25 cellular contexts compared by ENCODE assay signal in genomic region chr19:44894946-44895345, GRCh38. TPM values are rescaled to one million over a fixed set of nuclear protein-coding genes. Genes with fewer than 3 reads are reported as not detected.
"Had no signal": no experiment of that assay in that cellular context is flagged by ENCODE, and none has a peak within 500 bp of the region (broad histone marks: within the 10 kb centered on the region; RNA-seq: fewer than 3 reads in every experiment).

No MANE protein-coding gene starts in this region.

- H3K4me3 ChIP-seq: esophagus squamous epithelium, heart right ventricle, left lung, tibial artery had no signal

- H3K27ac ChIP-seq: esophagus squamous epithelium, heart right ventricle, left lung, tibial artery, VCaP had no signal

- H3K9me3 Mint-ChIP-seq: dendritic cell treated with granulocyte-macrophage colony-stimulating factor and Interleukin-4, amounts not matched to agents 40 ng/mL and 50 ng/mL, for 4 days; nephron had no signal

- DNase-seq: activated CD4-positive, alpha-beta memory T cell treated with anti-CD3 and anti-CD28 coated beads, Interleukin-2, amount 10 ng/mL, durations not matched to agents 7 days and 5 days; activated effector memory CD4-positive, alpha-beta T cell treated with anti-CD3 and anti-CD28 coated beads, Interleukin-2, amount 50 U/mL, for 16 hours; activated T-cell treated with anti-CD3 and anti-CD28 coated beads, Interleukin-2, amount 50 U/mL, for 48 hours; effector memory CD4-positive, alpha-beta T cell; esophagus squamous epithelium; heart right ventricle; left lung; midbrain; stimulated activated CD4-positive, alpha-beta T cell treated with anti-CD3 and anti-CD28 coated beads, Interleukin-2, amount 100 ng/mL, for 24 hours; stimulated activated naive CD8-positive, alpha-beta T cell treated with anti-CD3 and anti-CD28 coated beads, Interleukin-15, Interleukin-2, amounts not matched to agents 100 U/mL and 50 U/mL, for 24 hours; substantia nigra; T-helper 1 cell; T1000; tibial artery had no signal

- H3K27ac Mint-ChIP-seq: activated CD4-positive, alpha-beta memory T cell treated with anti-CD3 and anti-CD28 coated beads, Interleukin-2, amount 10 ng/mL, durations not matched to agents 7 days and 5 days; dendritic cell treated with granulocyte-macrophage colony-stimulating factor and Interleukin-4, amounts not matched to agents 40 ng/mL and 50 ng/mL, for 4 days; nephron; progenitor cell of endocrine pancreas had no signal

- H3K27me3 Mint-ChIP-seq: activated CD4-positive, alpha-beta memory T cell treated with anti-CD3 and anti-CD28 coated beads, Interleukin-2, amount 10 ng/mL, durations not matched to agents 7 days and 5 days; dendritic cell treated with granulocyte-macrophage colony-stimulating factor and Interleukin-4, amounts not matched to agents 40 ng/mL and 50 ng/mL, for 4 days; progenitor cell of endocrine pancreas had no signal

- ATAC-seq: heart right ventricle; left lung; stimulated activated naive CD8-positive, alpha-beta T cell treated with anti-CD3 and anti-CD28 coated beads, Interleukin-15, Interleukin-2, amounts not matched to agents 100 U/mL and 50 U/mL, for 24 hours had no signal

- H3K27me3 ChIP-seq: esophagus squamous epithelium, heart right ventricle, left lung, tibial artery had no signal

- H3K4me3 Mint-ChIP-seq: activated CD4-positive, alpha-beta memory T cell treated with anti-CD3 and anti-CD28 coated beads, Interleukin-2, amount 10 ng/mL, durations not matched to agents 7 days and 5 days; dendritic cell treated with granulocyte-macrophage colony-stimulating factor and Interleukin-4, amounts not matched to agents 40 ng/mL and 50 ng/mL, for 4 days had no signal

- H3K9me3 ChIP-seq: esophagus squamous epithelium, heart right ventricle, left lung, tibial artery had no signal

RNA-seq across cellular contexts. Expression of gene APOE, which starts 10.7 kb away (rescaled TPM):
- total RNA-seq: activated CD4-positive, alpha-beta memory T cell treated with anti-CD3 and anti-CD28 coated beads, Interleukin-2, amount 10 ng/mL, durations not matched to agents 7 days and 5 days had no signal

RNA-seq across cellular contexts. Expression of gene APOC4, which starts 47.1 kb away (rescaled TPM):
- total RNA-seq: activated CD4-positive, alpha-beta memory T cell treated with anti-CD3 and anti-CD28 coated beads, Interleukin-2, amount 10 ng/mL, durations not matched to agents 7 days and 5 days; cerebellum; esophagus squamous epithelium; heart right ventricle; kidney epithelial cell; left lung; lung microvascular endothelial cell; omental fat pad; progenitor cell of endocrine pancreas; skeletal muscle tissue; urinary bladder had no signal
- polyA plus RNA-seq: adipose tissue, heart right ventricle, urinary bladder had no signal
